1 cellular context compared by ENCODE assay signal in the genomic region with DNA sequence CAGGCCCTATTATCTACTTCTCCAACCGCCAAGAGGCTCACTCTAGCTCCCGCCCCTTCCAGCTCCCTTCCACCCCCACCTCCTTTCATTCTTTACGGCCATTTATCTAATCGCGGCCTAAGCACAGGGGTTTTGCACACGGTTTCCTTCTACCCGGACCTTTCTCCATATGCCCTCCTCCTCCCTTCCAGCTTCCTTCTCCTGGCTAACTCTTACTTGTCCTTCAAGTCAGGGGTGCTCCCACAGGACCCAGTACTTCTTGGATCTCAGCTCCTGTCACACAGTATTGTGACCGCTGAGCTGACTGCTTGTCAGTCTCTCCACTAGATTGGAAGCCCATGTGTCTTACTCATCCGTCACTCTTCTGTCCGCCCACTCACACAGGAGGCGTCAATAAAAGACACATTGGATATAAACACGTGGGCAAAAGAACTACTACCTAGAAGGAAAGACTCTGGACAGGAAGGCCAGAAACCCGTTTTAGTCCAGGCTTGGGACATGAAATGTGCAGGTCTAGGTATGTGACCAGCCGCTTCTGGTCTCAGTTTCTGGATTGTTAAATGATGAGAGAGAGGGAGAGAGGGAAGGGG.
A peak's percentile ranks its signal among the peaks of the same experiment; 100 is the strongest.
TF ChIP-seq lines count a peak whose summit lies in the region.

No MANE protein-coding gene starts in this region.

TF ChIP-seq in K562, 482 proteins besides CTCF, POLR2A, EP300 and RAD21 (continued from another document and continues in another):
- TF ChIP-seq ZNF280B (CRISPR knock-in tag; IDR thresholded peaks at IDR 0.05) (no peak), RFX5 (IDR thresholded peaks at IDR 0.05; ENCODE audit: low read depth, low read length) (no peak), KAT7 (CRISPR knock-in tag; IDR thresholded peaks at IDR 0.05; ENCODE audit: borderline replicate concordance) (no peak), ILF3 (IDR thresholded peaks at IDR 0.05; ENCODE audit: borderline replicate concordance) (no peak), BDP1 (IDR thresholded peaks at IDR 0.05; ENCODE audit: insufficient read depth, insufficient read length) (no peak), OTX1 (CRISPR knock-in tag; IDR thresholded peaks at IDR 0.05) (no peak), JUN (IDR thresholded peaks at IDR 0.05; ENCODE audit: borderline replicate concordance, low read depth, low read length) (0 out of 2 replicates have a peak, but pooled peaks have one; percentile 4), JUN (CRISPR knock-in tag; IDR thresholded peaks at IDR 0.05; ENCODE audit: borderline replicate concordance) (no peak), SAFB2 (IDR thresholded peaks at IDR 0.05; ENCODE audit: borderline replicate concordance, low read depth, low read length, severe bottlenecking) (no peak), SIRT6 (IDR thresholded peaks at IDR 0.05; ENCODE audit: low read depth, low read length) (no peak), NFIX (CRISPR knock-in tag; IDR thresholded peaks at IDR 0.05; ENCODE audit: low read depth) (no peak), TBP (optimal IDR thresholded peaks at IDR 0.05; ENCODE audit: low read depth, low read length) (no peak), ZNF696 (CRISPR knock-in tag; conservative IDR thresholded peaks at IDR 0.05) (no peak), HNRNPH1 (optimal IDR thresholded peaks at IDR 0.05; ENCODE audit: low read depth, low read length) (no peak), KAT2B (IDR thresholded peaks at IDR 0.05; ENCODE audit: low read depth, low read length) (no peak), MCM3 (IDR thresholded peaks at IDR 0.05) (no peak), GABPA (tag; conservative IDR thresholded peaks at IDR 0.05; ENCODE audit: low read depth) (no peak), U2AF1 (optimal IDR thresholded peaks at IDR 0.05; ENCODE audit: low read depth, low read length) (no peak), LCOR (CRISPR knock-in tag; IDR thresholded peaks at IDR 0.05) (0 out of 2 replicates have a peak, but pooled peaks have one; percentile 56), TEAD1 (CRISPR knock-in tag; IDR thresholded peaks at IDR 0.05) (no peak), ZNF140 (CRISPR knock-in tag; IDR thresholded peaks at IDR 0.05) (no peak), EP400 (IDR thresholded peaks at IDR 0.05) (peak; percentile 68), ZBTB34 (CRISPR knock-in tag; IDR thresholded peaks at IDR 0.05) (no peak), E2F1 (CRISPR knock-in tag; IDR thresholded peaks at IDR 0.05) (no peak), CTBP1 (IDR thresholded peaks at IDR 0.05; ENCODE audit: borderline replicate concordance) (peak; percentile 35; the same call in 1 of the 2 replicates), PRDM10 (IDR thresholded peaks at IDR 0.05; ENCODE audit: partially characterized antibody) (no peak)
- TF ChIP-seq, protein P1, sequence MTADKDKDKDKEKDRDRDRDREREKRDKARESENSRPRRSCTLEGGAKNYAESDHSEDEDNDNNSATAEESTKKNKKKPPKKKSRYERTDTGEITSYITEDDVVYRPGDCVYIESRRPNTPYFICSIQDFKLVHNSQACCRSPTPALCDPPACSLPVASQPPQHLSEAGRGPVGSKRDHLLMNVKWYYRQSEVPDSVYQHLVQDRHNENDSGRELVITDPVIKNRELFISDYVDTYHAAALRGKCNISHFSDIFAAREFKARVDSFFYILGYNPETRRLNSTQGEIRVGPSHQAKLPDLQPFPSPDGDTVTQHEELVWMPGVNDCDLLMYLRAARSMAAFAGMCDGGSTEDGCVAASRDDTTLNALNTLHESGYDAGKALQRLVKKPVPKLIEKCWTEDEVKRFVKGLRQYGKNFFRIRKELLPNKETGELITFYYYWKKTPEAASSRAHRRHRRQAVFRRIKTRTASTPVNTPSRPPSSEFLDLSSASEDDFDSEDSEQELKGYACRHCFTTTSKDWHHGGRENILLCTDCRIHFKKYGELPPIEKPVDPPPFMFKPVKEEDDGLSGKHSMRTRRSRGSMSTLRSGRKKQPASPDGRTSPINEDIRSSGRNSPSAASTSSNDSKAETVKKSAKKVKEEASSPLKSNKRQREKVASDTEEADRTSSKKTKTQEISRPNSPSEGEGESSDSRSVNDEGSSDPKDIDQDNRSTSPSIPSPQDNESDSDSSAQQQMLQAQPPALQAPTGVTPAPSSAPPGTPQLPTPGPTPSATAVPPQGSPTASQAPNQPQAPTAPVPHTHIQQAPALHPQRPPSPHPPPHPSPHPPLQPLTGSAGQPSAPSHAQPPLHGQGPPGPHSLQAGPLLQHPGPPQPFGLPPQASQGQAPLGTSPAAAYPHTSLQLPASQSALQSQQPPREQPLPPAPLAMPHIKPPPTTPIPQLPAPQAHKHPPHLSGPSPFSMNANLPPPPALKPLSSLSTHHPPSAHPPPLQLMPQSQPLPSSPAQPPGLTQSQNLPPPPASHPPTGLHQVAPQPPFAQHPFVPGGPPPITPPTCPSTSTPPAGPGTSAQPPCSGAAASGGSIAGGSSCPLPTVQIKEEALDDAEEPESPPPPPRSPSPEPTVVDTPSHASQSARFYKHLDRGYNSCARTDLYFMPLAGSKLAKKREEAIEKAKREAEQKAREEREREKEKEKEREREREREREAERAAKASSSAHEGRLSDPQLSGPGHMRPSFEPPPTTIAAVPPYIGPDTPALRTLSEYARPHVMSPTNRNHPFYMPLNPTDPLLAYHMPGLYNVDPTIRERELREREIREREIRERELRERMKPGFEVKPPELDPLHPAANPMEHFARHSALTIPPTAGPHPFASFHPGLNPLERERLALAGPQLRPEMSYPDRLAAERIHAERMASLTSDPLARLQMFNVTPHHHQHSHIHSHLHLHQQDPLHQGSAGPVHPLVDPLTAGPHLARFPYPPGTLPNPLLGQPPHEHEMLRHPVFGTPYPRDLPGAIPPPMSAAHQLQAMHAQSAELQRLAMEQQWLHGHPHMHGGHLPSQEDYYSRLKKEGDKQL (CRISPR knock-in tag; IDR thresholded peaks at IDR 0.05; ENCODE audit: borderline replicate concordance) = no peak
- TF ChIP-seq, protein P2, sequence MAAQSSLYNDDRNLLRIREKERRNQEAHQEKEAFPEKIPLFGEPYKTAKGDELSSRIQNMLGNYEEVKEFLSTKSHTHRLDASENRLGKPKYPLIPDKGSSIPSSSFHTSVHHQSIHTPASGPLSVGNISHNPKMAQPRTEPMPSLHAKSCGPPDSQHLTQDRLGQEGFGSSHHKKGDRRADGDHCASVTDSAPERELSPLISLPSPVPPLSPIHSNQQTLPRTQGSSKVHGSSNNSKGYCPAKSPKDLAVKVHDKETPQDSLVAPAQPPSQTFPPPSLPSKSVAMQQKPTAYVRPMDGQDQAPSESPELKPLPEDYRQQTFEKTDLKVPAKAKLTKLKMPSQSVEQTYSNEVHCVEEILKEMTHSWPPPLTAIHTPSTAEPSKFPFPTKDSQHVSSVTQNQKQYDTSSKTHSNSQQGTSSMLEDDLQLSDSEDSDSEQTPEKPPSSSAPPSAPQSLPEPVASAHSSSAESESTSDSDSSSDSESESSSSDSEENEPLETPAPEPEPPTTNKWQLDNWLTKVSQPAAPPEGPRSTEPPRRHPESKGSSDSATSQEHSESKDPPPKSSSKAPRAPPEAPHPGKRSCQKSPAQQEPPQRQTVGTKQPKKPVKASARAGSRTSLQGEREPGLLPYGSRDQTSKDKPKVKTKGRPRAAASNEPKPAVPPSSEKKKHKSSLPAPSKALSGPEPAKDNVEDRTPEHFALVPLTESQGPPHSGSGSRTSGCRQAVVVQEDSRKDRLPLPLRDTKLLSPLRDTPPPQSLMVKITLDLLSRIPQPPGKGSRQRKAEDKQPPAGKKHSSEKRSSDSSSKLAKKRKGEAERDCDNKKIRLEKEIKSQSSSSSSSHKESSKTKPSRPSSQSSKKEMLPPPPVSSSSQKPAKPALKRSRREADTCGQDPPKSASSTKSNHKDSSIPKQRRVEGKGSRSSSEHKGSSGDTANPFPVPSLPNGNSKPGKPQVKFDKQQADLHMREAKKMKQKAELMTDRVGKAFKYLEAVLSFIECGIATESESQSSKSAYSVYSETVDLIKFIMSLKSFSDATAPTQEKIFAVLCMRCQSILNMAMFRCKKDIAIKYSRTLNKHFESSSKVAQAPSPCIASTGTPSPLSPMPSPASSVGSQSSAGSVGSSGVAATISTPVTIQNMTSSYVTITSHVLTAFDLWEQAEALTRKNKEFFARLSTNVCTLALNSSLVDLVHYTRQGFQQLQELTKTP (IDR thresholded peaks at IDR 0.05; ENCODE audit: low read depth in 1 of 2, partially characterized antibody in 2 of 2) = no peak
- TF ChIP-seq, protein P3, sequence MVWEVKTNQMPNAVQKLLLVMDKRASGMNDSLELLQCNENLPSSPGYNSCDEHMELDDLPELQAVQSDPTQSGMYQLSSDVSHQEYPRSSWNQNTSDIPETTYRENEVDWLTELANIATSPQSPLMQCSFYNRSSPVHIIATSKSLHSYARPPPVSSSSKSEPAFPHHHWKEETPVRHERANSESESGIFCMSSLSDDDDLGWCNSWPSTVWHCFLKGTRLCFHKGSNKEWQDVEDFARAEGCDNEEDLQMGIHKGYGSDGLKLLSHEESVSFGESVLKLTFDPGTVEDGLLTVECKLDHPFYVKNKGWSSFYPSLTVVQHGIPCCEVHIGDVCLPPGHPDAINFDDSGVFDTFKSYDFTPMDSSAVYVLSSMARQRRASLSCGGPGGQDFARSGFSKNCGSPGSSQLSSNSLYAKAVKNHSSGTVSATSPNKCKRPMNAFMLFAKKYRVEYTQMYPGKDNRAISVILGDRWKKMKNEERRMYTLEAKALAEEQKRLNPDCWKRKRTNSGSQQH (CRISPR knock-in tag; IDR thresholded peaks at IDR 0.05) = no peak
- TF ChIP-seq, protein P4, sequence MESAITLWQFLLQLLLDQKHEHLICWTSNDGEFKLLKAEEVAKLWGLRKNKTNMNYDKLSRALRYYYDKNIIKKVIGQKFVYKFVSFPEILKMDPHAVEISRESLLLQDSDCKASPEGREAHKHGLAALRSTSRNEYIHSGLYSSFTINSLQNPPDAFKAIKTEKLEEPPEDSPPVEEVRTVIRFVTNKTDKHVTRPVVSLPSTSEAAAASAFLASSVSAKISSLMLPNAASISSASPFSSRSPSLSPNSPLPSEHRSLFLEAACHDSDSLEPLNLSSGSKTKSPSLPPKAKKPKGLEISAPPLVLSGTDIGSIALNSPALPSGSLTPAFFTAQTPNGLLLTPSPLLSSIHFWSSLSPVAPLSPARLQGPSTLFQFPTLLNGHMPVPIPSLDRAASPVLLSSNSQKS (CRISPR knock-in tag; IDR thresholded peaks at IDR 0.05) = no peak
- TF ChIP-seq, protein P5, sequence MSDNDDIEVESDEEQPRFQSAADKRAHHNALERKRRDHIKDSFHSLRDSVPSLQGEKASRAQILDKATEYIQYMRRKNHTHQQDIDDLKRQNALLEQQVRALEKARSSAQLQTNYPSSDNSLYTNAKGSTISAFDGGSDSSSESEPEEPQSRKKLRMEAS (CRISPR knock-in tag; IDR thresholded peaks at IDR 0.05) = peak; percentile 88
- TF ChIP-seq, protein P6, sequence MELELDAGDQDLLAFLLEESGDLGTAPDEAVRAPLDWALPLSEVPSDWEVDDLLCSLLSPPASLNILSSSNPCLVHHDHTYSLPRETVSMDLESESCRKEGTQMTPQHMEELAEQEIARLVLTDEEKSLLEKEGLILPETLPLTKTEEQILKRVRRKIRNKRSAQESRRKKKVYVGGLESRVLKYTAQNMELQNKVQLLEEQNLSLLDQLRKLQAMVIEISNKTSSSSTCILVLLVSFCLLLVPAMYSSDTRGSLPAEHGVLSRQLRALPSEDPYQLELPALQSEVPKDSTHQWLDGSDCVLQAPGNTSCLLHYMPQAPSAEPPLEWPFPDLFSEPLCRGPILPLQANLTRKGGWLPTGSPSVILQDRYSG (tag; conservative IDR thresholded peaks at IDR 0.05; ENCODE audit: low read depth) = no peak; the same call in 1 of the 2 replicates
